20 cellular contexts compared by ENCODE assay signal in genomic region chr16:54746596-54746995, GRCh38.
DNase-seq lines count a peak whose midpoint lies in the region; ATAC-seq and TF ChIP-seq lines count a peak whose summit lies in the region.
"Had no signal": no experiment of that assay in that cellular context is flagged by ENCODE, and none has a peak within 500 bp of the region (broad histone marks: within the 10 kb centered on the region; RNA-seq: fewer than 3 reads in every experiment).

No MANE protein-coding gene starts in this region.

- no peak for TF ChIP-seq POLR2A in sigmoid colon (IDR thresholded peaks at IDR 0.05)

- no peak overlapping the region for H3K27ac Mint-ChIP-seq in neural progenitor cell
- H3K27ac Mint-ChIP-seq: B cell; CD4-positive, alpha-beta T cell; CD8-positive, alpha-beta T cell had no signal

- H3K4me1 ChIP-seq in NT2/D1 (ENCODE audit: insufficient read depth, insufficient read length) (no peaks in the 10 kb centered on the region), neural progenitor cell (peaks cover 18% of the 10 kb centered on the region), sigmoid colon (no peaks in the 10 kb centered on the region), upper lobe of right lung (no peaks in the 10 kb centered on the region)
- H3K4me1 ChIP-seq: A549 had no signal

- no peak for TF ChIP-seq EP300 in sigmoid colon (IDR thresholded peaks at IDR 0.05)

- no peaks in the 10 kb centered on the region for H3K36me3 ChIP-seq in H7 (replicated peaks; ENCODE audit: control insufficient read depth, insufficient read depth, low read length)
- no peaks in the 10 kb centered on the region for H3K36me3 ChIP-seq in NT2/D1 (ENCODE audit: insufficient read depth, insufficient read length, low read length)
- H3K36me3 ChIP-seq in neural progenitor cell: no peaks in the 10 kb centered on the region
- no peaks in the 10 kb centered on the region for H3K36me3 ChIP-seq in sigmoid colon
- H3K36me3 ChIP-seq in upper lobe of right lung: no peaks in the 10 kb centered on the region
- H3K36me3 ChIP-seq: BLaER1 treated with 17β-estradiol and CSF1 and Interleukin-3, amounts not matched to agents 10 nM and 100 nM had no signal

- DNase-seq in ELF-1 (ENCODE audit: low read depth, low spot score): peak; percentile 29
- peak; percentile 4 for DNase-seq in H7
- DNase-seq in NT2/D1 (ENCODE audit: low read depth, low spot score): peak; percentile 18
- peak; percentile 49 for DNase-seq in neural progenitor cell (ENCODE audit: low spot score)
- DNase-seq in sigmoid colon: no peak
- DNase-seq in upper lobe of right lung: no peak
- DNase-seq: AML-193; Caco-2; Calu3; CD4-positive, alpha-beta T cell; CD8-positive, alpha-beta T cell; DMS79 treated with DMSO at 0.1 percent for 48 hours; GDM1 had no signal

- 65 to 75% methylated on average over 4 of the region's 4 CpGs for WGBS in sigmoid colon, 2 donors

- peaks cover 2% of the 10 kb centered on the region for H3K27me3 Mint-ChIP-seq in neural progenitor cell (ENCODE audit: insufficient read depth, low read depth)
- H3K27me3 Mint-ChIP-seq: B cell; CD4-positive, alpha-beta T cell had no signal

- no peaks in the 10 kb centered on the region for H3K79me2 ChIP-seq in neural progenitor cell (ENCODE audit: low read depth)

- H3K9me3 ChIP-seq in NT2/D1 (ENCODE audit: insufficient read depth, low read length): no peaks in the 10 kb centered on the region
- no peaks in the 10 kb centered on the region for H3K9me3 ChIP-seq in neural progenitor cell (ENCODE audit: low read depth)
- no peaks in the 10 kb centered on the region for H3K9me3 ChIP-seq in sigmoid colon
- no peaks in the 10 kb centered on the region for H3K9me3 ChIP-seq in upper lobe of right lung
- H3K9me3 ChIP-seq: A549, Caco-2 had no signal

- ATAC-seq in upper lobe of right lung (no peak), GM19035 (IDR thresholded peaks at IDR 0.05; ENCODE audit: unreplicated experiment) (no peak)
- ATAC-seq: A549; CD8-positive, alpha-beta T cell; GM12878 had no signal

- H3K4me3 ChIP-seq in H7 (ENCODE audit: insufficient read depth, low read depth, low read length) (no peak overlapping the region), NT2/D1 (ENCODE audit: insufficient read length, low read depth) (no peak overlapping the region), neural progenitor cell (no peak overlapping the region), sigmoid colon (no peak overlapping the region), upper lobe of right lung (no peak overlapping the region)
- H3K4me3 ChIP-seq: A549; BLaER1 treated with 17β-estradiol and CSF1 and Interleukin-3, amounts not matched to agents 10 nM and 100 nM; GM12878 had no signal

- no peak overlapping the region for H2AFZ ChIP-seq in neural progenitor cell (replicated peaks)

- H3K4me1 Mint-ChIP-seq in neural progenitor cell: peaks cover 5% of the 10 kb centered on the region
- H3K4me1 Mint-ChIP-seq: B cell had no signal

- TF ChIP-seq CTCF in neural progenitor cell (IDR thresholded peaks at IDR 0.05) (no peak), sigmoid colon (IDR thresholded peaks at IDR 0.05) (no peak), upper lobe of right lung (IDR thresholded peaks at IDR 0.05) (no peak)

- H3K4me3 Mint-ChIP-seq in neural progenitor cell: no peak overlapping the region
- H3K4me3 Mint-ChIP-seq: B cell; CD4-positive, alpha-beta T cell; CD8-positive, alpha-beta T cell had no signal

- intact Hi-C loops in sigmoid colon (cut with DNase I): no loop called here
- intact Hi-C loops in upper lobe of right lung (cut with DNase I): no loop called here

- no peaks in the 10 kb centered on the region for H3K9me3 Mint-ChIP-seq in neural progenitor cell
- H3K9me3 Mint-ChIP-seq: CD8-positive, alpha-beta T cell had no signal

- H3K9ac ChIP-seq in NT2/D1 (ENCODE audit: insufficient read length, low read depth) (no peak overlapping the region), neural progenitor cell (no peak overlapping the region)
- H3K9ac ChIP-seq: BLaER1 treated with 17β-estradiol and CSF1 and Interleukin-3, amounts not matched to agents 10 nM and 100 nM had no signal

- H3K27me3 ChIP-seq in H7 (ENCODE audit: control insufficient read depth, insufficient read depth, low read length) (no peaks in the 10 kb centered on the region), NT2/D1 (ENCODE audit: insufficient read depth, insufficient read length) (no peaks in the 10 kb centered on the region), neural progenitor cell (no peaks in the 10 kb centered on the region), sigmoid colon (peaks cover 0 to 3% (median 0%) of the 10 kb centered on the region in 3 donors), upper lobe of right lung (no peaks in the 10 kb centered on the region)
- H3K27me3 ChIP-seq: BLaER1 treated with 17β-estradiol and CSF1 and Interleukin-3, amounts not matched to agents 10 nM and 100 nM had no signal

- peak overlapping the region; percentile 55 for H3K4me2 ChIP-seq in neural progenitor cell
- H3K4me2 ChIP-seq: A549; BLaER1 treated with 17β-estradiol and CSF1 and Interleukin-3, amounts not matched to agents 10 nM and 100 nM had no signal

- no peaks in the 10 kb centered on the region for H4K20me1 ChIP-seq in neural progenitor cell (ENCODE audit: low read depth)
- H4K20me1 ChIP-seq: BLaER1 treated with 17β-estradiol and CSF1 and Interleukin-3, amounts not matched to agents 10 nM and 100 nM had no signal

- no peak overlapping the region for H3K27ac ChIP-seq in neural progenitor cell
- no peak overlapping the region for H3K27ac ChIP-seq in sigmoid colon
- no peak overlapping the region for H3K27ac ChIP-seq in upper lobe of right lung
- H3K27ac ChIP-seq: 22Rv1; A549; BLaER1 treated with 17β-estradiol and CSF1 and Interleukin-3, amounts not matched to agents 10 nM and 100 nM; C4-2B had no signal

- H3K36me3 Mint-ChIP-seq in neural progenitor cell: no peaks in the 10 kb centered on the region
- H3K36me3 Mint-ChIP-seq: CD8-positive, alpha-beta T cell had no signal

- peaks cover 16% of the 10 kb centered on the region for H3F3A ChIP-seq in neural progenitor cell (ENCODE audit: low read depth)

Comparison
In these comparisons a context has a peak if more than half of its experiments do, and no peak if none do; other contexts are left out.
1. DNase-seq: peak in ELF-1 (single experiment), H7 (single experiment), NT2/D1 (single experiment) and neural progenitor cell (single experiment); none in sigmoid colon (single experiment) and upper lobe of right lung (single experiment).